In genomic region chr9:127883959-127884358, GRCh38 we compare ENCODE assay signal across 13 cellular contexts. TPM values are rescaled to one million over a fixed set of nuclear protein-coding genes. Genes with fewer than 3 reads are reported as not detected.
DNase-seq lines count a peak whose midpoint lies in the region; ATAC-seq, FAIRE-seq and TF ChIP-seq lines count a peak whose summit lies in the region.
"Had no signal": no experiment of that assay in that cellular context is flagged by ENCODE, and none has a peak within 500 bp of the region (broad histone marks: within the 10 kb centered on the region; RNA-seq: fewer than 3 reads in every experiment).

No MANE protein-coding gene starts in this region.

- intact Hi-C loops in A673 (cut with micrococcal nuclease; ENCODE audit: unreplicated experiment): no loop called here
- intact Hi-C loops in Calu3 (cut with micrococcal nuclease; ENCODE audit: unreplicated experiment): no loop called here

- no peak overlapping the region for H3K4ac ChIP-seq in mesenchymal stem cell (ENCODE audit: low read depth in 1 of 2, low read length in 2 of 2)

- BruUV-seq in A673 (replicated peaks; lab: Mats Ljungman, UMichigan) (no TSS peak), Calu3 (replicated peaks; lab: Mats Ljungman, UMichigan) (no TSS peak)

- H3K36me3 Mint-ChIP-seq in Calu3 (ENCODE audit: insufficient read depth, unreplicated experiment): peaks cover 13% of the 10 kb centered on the region
- H3K36me3 Mint-ChIP-seq in WTC11: peaks cover 24% of the 10 kb centered on the region

- WGBS in mesenchymal stem cell: 98% methylated on average over 7 of the region's 7 CpGs

- no peak overlapping the region for H2BK15ac ChIP-seq in mesenchymal stem cell (ENCODE audit: low read depth, poor library complexity, severe bottlenecking)

- CTCF ChIA-PET in A673 (lab: Charles Lee): no interaction called here
- CTCF ChIA-PET in Calu3 (lab: Charles Lee): no interaction called here
- CTCF ChIA-PET in WTC11 (lab: Charles Lee): interaction anchor here (2.2 to 3.6 kb wide), 2 partner anchors 15 to 33 kb away, joined by 7 to 32 read pairs; partner anchors contain the start of gene ST6GALNAC4

- FAIRE-seq in GM12892 (lab: Jason Lieb, UNC): no peak

- peaks cover 10% of the 10 kb centered on the region for H3K79me1 ChIP-seq in mesenchymal stem cell (replicated peaks; ENCODE audit: low read length, poor library complexity, severe bottlenecking)

- no peak overlapping the region for H4K8ac ChIP-seq in mesenchymal stem cell (ENCODE audit: low read length)

- H3K27ac ChIP-seq in A673 (ENCODE audit: low read depth, low read length, poor library complexity, severe bottlenecking) (peak overlapping the region; percentile 80), mesenchymal stem cell (ENCODE audit: low read length, poor library complexity, severe bottlenecking) (no peak overlapping the region)

- DNase-seq in A673 (ENCODE audit: low spot score) (peak; percentile 49), Calu3 (no peak), WTC11 (ENCODE audit: low spot score) (no peak), mesenchymal stem cell (no peak), GM12892 (ENCODE audit: insufficient read length) (no peak), NCI-H526 treated with DMSO at 0.1 percent for 48 hours (lab: John Stamatoyannopoulos, UW) (no peak)
- DNase-seq: activated CD8-positive, alpha-beta memory T cell treated with anti-CD3 and anti-CD28 coated beads, Interleukin-2, amount 50 U/mL, for 4 hours; gastrocnemius medialis; stimulated activated CD4-positive, alpha-beta T cell treated with anti-CD3 and anti-CD28 coated beads, Interleukin-4, amount 100 ng/mL, for 4 hours had no signal

- no peak overlapping the region for H3K14ac ChIP-seq in mesenchymal stem cell (ENCODE audit: low read length in 2 of 2)

- H2AFZ ChIP-seq in mesenchymal stem cell (ENCODE audit: low read depth, low read length): no peak overlapping the region
- H2AFZ ChIP-seq: GM23338 had no signal

- H3K23ac ChIP-seq in mesenchymal stem cell (ENCODE audit: low read length in 2 of 2): no peak overlapping the region

- peaks cover 33% of the 10 kb centered on the region for H3K4me1 ChIP-seq in A673 (ENCODE audit: insufficient read depth, low read length, poor library complexity, severe bottlenecking)
- peaks cover 29% of the 10 kb centered on the region for H3K4me1 ChIP-seq in mesenchymal stem cell (ENCODE audit: control insufficient read depth, insufficient read depth, low read depth, low read length)

- POLR2A ChIA-PET in A673 (lab: Charles Lee; ENCODE audit: low non-redundant PET) (no interaction called here), WTC11 (lab: Charles Lee) (interaction anchor here (1.0 kb wide), 1 partner anchor 11 kb away, joined by 3 read pairs; no protein-coding TSS in a partner anchor)

- H3K9me3 ChIP-seq in A673 (ENCODE audit: low read depth, low read length, poor library complexity, severe bottlenecking): no peaks in the 10 kb centered on the region
- no peaks in the 10 kb centered on the region for H3K9me3 ChIP-seq in mesenchymal stem cell (ENCODE audit: control insufficient read depth, low read length)
- H3K9me3 ChIP-seq: gastrocnemius medialis had no signal

- no peak overlapping the region for H3K4me3 ChIP-seq in A673 (ENCODE audit: low read depth, low read length, poor library complexity, severe bottlenecking)
- no peak overlapping the region for H3K4me3 ChIP-seq in mesenchymal stem cell (ENCODE audit: insufficient read depth in 1 of 2, low read depth in 1 of 2, low read length in 2 of 2)
- H3K4me3 ChIP-seq: gastrocnemius medialis, GM23338 had no signal

- TF ChIP-seq CTCF in A673 (conservative IDR thresholded peaks at IDR 0.05; ENCODE audit: low read depth, low read length): no peak
- no peak for TF ChIP-seq CTCF in Calu3 (IDR thresholded peaks at IDR 0.05; ENCODE audit: unreplicated experiment)
- no peak for TF ChIP-seq CTCF in WTC11 (IDR thresholded peaks at IDR 0.05)

- no peak overlapping the region for H3K4me2 ChIP-seq in mesenchymal stem cell (ENCODE audit: low read length, poor library complexity, severe bottlenecking)
- H3K4me2 ChIP-seq: GM23338 had no signal

- peak overlapping the region; percentile 34 for H4K91ac ChIP-seq in mesenchymal stem cell (ENCODE audit: low read length)

- H3K36me3 ChIP-seq in A673 (ENCODE audit: insufficient read depth, low read length, poor library complexity, severe bottlenecking): peaks cover 17% of the 10 kb centered on the region
- peaks cover 49 to 55% of the 10 kb centered on the region in 2 experiments for H3K36me3 ChIP-seq in mesenchymal stem cell (ENCODE audit: control insufficient read depth in 1 of 2, insufficient read depth in 2 of 2, low read depth in 1 of 2, low read length in 2 of 2)

- no peak overlapping the region for H2BK12ac ChIP-seq in mesenchymal stem cell (ENCODE audit: low read length in 2 of 2)

- no peak for TF ChIP-seq POLR2A in GM12892 (IDR thresholded peaks at IDR 0.05; ENCODE audit: low read depth, low read length)

- peaks cover 11% of the 10 kb centered on the region for H3K4me1 Mint-ChIP-seq in Calu3 (ENCODE audit: low read depth, unreplicated experiment)
- peaks cover 16% of the 10 kb centered on the region for H3K4me1 Mint-ChIP-seq in WTC11

- ATAC-seq in WTC11: no peak
- no peak for ATAC-seq in HG03159 (IDR thresholded peaks at IDR 0.05; ENCODE audit: unreplicated experiment)
- no peak for ATAC-seq in GM18868 (IDR thresholded peaks at IDR 0.05; ENCODE audit: unreplicated experiment)
- ATAC-seq: GM23338 had no signal

- H3K4me3 Mint-ChIP-seq in Calu3 (ENCODE audit: low read depth, unreplicated experiment) (peak overlapping the region; percentile 27), WTC11 (no peak overlapping the region)
- H3K4me3 Mint-ChIP-seq: GM23338 had no signal

- no peak overlapping the region for H3K18ac ChIP-seq in mesenchymal stem cell (ENCODE audit: low read depth in 1 of 2, low read length in 2 of 2)

- H3K27me3 ChIP-seq in A673 (replicated peaks; ENCODE audit: insufficient read depth, low read depth, low read length, poor library complexity): no peaks in the 10 kb centered on the region
- no peaks in the 10 kb centered on the region for H3K27me3 ChIP-seq in mesenchymal stem cell (ENCODE audit: control insufficient read depth in 1 of 2, insufficient read depth in 1 of 2, low read length in 2 of 2)
- H3K27me3 ChIP-seq: gastrocnemius medialis had no signal

- H2BK120ac ChIP-seq in mesenchymal stem cell (ENCODE audit: low read depth, low read length): no peak overlapping the region

- H2BK5ac ChIP-seq in mesenchymal stem cell (ENCODE audit: low read depth, low read length, poor library complexity, severe bottlenecking): no peak overlapping the region

- H3K27ac Mint-ChIP-seq in Calu3 (ENCODE audit: unreplicated experiment) (peak overlapping the region; percentile 76), WTC11 (peak overlapping the region; percentile 65)
- H3K27ac Mint-ChIP-seq: GM23338 had no signal

- no peak overlapping the region for H2AK5ac ChIP-seq in mesenchymal stem cell (ENCODE audit: low read length, severe bottlenecking)

- no peak overlapping the region for H3K9ac ChIP-seq in mesenchymal stem cell (ENCODE audit: low read length)

- no peaks in the 10 kb centered on the region for H3K9me3 Mint-ChIP-seq in Calu3 (ENCODE audit: low read depth, unreplicated experiment)
- no peaks in the 10 kb centered on the region for H3K9me3 Mint-ChIP-seq in WTC11
- H3K9me3 Mint-ChIP-seq: activated naive CD4-positive, alpha-beta T cell treated with anti-CD3 and anti-CD28 coated beads, Interleukin-2, amount 50 U/mL, for 72 hours; GM23338 had no signal

- H3K27me3 Mint-ChIP-seq in Calu3 (ENCODE audit: unreplicated experiment) (no peaks in the 10 kb centered on the region), WTC11 (ENCODE audit: low read depth) (no peaks in the 10 kb centered on the region)

TF ChIP-seq in WTC11, 78 proteins besides CTCF, POLR2A, EP300 and RAD21 (continues in another document):
- TF ChIP-seq EMX1 (CRISPR knock-in tag; IDR thresholded peaks at IDR 0.05) (no peak), GRHL2 (CRISPR knock-in tag; IDR thresholded peaks at IDR 0.05; ENCODE audit: insufficient replicate concordance, severe bottlenecking) (no peak), HMGA2 (CRISPR knock-in tag; IDR thresholded peaks at IDR 0.05) (no peak)

RNA-seq across cellular contexts. Expression of gene AK1, which starts 6.5 kb away (rescaled TPM):
- total RNA-seq in A673 (2021) (35.8 and 52.9 TPM in 2 replicates), Calu3 (2022) (12.2 and 15.6 TPM in 2 replicates), WTC11 (2021) (27.5 to 34.9 TPM (median 34.4 TPM) in 3 replicates)
- 127 TPM for polyA plus RNA-seq in mesenchymal stem cell (2013, experiment 1 of 2)
- 132 TPM for polyA plus RNA-seq in mesenchymal stem cell (2013, experiment 2 of 2)
- polyA plus RNA-seq in GM12892 (2012; ENCODE audit: missing spikeins): 10.7 TPM

RNA-seq across cellular contexts. Expression of gene ST6GALNAC6, which starts 15.4 kb away (rescaled TPM):
- total RNA-seq in A673 (2021) (34.7 and 40.4 TPM in 2 replicates), Calu3 (2022) (9.1 and 12.1 TPM in 2 replicates), WTC11 (2021) (45.1 to 47.5 TPM (median 45.3 TPM) in 3 replicates)
- 45.2 TPM for polyA plus RNA-seq in mesenchymal stem cell (2013, experiment 1 of 2)
- 45.9 TPM for polyA plus RNA-seq in mesenchymal stem cell (2013, experiment 2 of 2)
- 25.3 TPM for polyA plus RNA-seq in GM12892 (2012; ENCODE audit: missing spikeins)

RNA-seq across cellular contexts. Expression of gene ENG, which starts 29.5 kb away (rescaled TPM):
- total RNA-seq in A673 (2021) (29.9 and 31.1 TPM in 2 replicates), Calu3 (2022) (0.32 TPM in 1 of 2 replicates, not detected in the other), WTC11 (2021) (3.7 to 4.4 TPM (median 4.2 TPM) in 3 replicates)
- 287 TPM for polyA plus RNA-seq in mesenchymal stem cell (2013, experiment 1 of 2)
- 284 TPM for polyA plus RNA-seq in mesenchymal stem cell (2013, experiment 2 of 2)
- polyA plus RNA-seq in GM12892 (2012; ENCODE audit: missing spikeins): 3.3 TPM

RNA-seq across cellular contexts. Expression of gene ST6GALNAC4, which starts 32.9 kb away (rescaled TPM):
- total RNA-seq in A673 (2021) (11.8 and 15.8 TPM in 2 replicates), Calu3 (2022) (11.8 and 12.8 TPM in 2 replicates), WTC11 (2021) (25.1 to 25.7 TPM (median 25.4 TPM) in 3 replicates)
- polyA plus RNA-seq in mesenchymal stem cell (2013, experiment 1 of 2): 32.1 TPM
- polyA plus RNA-seq in mesenchymal stem cell (2013, experiment 2 of 2): 29.4 TPM
- 17.0 TPM for polyA plus RNA-seq in GM12892 (2012; ENCODE audit: missing spikeins)

RNA-seq across cellular contexts. Expression of gene PIP5KL1, which starts 46.6 kb away (rescaled TPM):
- 2.6 and 3.9 TPM in 2 replicates for total RNA-seq in A673 (2021)
- 0.17 and 1.1 TPM in 2 replicates for total RNA-seq in Calu3 (2022)
- total RNA-seq in WTC11 (2021): 15.8 to 20.2 TPM (median 16.8 TPM) in 3 replicates
- polyA plus RNA-seq in mesenchymal stem cell (2013, experiment 1 of 2): 2.0 TPM
- 1.8 TPM for polyA plus RNA-seq in mesenchymal stem cell (2013, experiment 2 of 2)
- polyA plus RNA-seq in GM12892 (2012; ENCODE audit: missing spikeins): 0.36 TPM
